In genomic region chr1:155272466-155273133, GRCh38 we compare ENCODE assay signal across 8 cellular contexts. TPM values are rescaled to one million over a fixed set of nuclear protein-coding genes. Genes with fewer than 3 reads are reported as not detected.
DNase-seq lines count a peak whose midpoint lies in the region; ATAC-seq lines count a peak whose summit lies in the region.

No MANE protein-coding gene starts in this region.

- H3K36me3 Mint-ChIP-seq in dendritic cell treated with granulocyte-macrophage colony-stimulating factor and Interleukin-4, amounts not matched to agents 40 ng/mL and 50 ng/mL, for 4 days (ENCODE audit: low read depth), result peaks cover 59% of the 10 kb centered on the region

- no peaks in the 10 kb centered on the region for H3K9me3 Mint-ChIP-seq in dendritic cell treated with granulocyte-macrophage colony-stimulating factor and Interleukin-4, amounts not matched to agents 40 ng/mL and 50 ng/mL, for 4 days

- H3K4me1 ChIP-seq in NT2/D1 (ENCODE audit: insufficient read depth, insufficient read length), result peaks cover 5% of the 10 kb centered on the region
- H3K4me1 ChIP-seq in mesodermal cell (ENCODE audit: control insufficient read depth, insufficient read depth, low read length, poor library complexity, severe bottlenecking), result peaks cover 10% of the 10 kb centered on the region
- peaks cover 0 to 3% of the 10 kb centered on the region in 2 donors for H3K4me1 ChIP-seq in aorta (ENCODE audit: control insufficient read depth in 1 of 2, insufficient read depth in 2 of 2, low read length in 2 of 2)

- 0 to 1% methylated on average over 10 to 11 of the region's 15 CpGs for WGBS in mesodermal cell (ENCODE audit: insufficient coverage in 2 of 2), 2 experiments
- 8 to 11% methylated on average over 15 of the region's 15 CpGs for WGBS in aorta, 2 donors

- H3K27ac Mint-ChIP-seq in dendritic cell treated with granulocyte-macrophage colony-stimulating factor and Interleukin-4, amounts not matched to agents 40 ng/mL and 50 ng/mL, for 4 days, result peak overlapping the region; percentile 88

- peak overlapping the region; percentile 87 for H3K9ac ChIP-seq in NT2/D1 (ENCODE audit: insufficient read length, low read depth)

- H3K27me3 ChIP-seq in NT2/D1 (ENCODE audit: insufficient read depth, insufficient read length), result peaks cover 7% of the 10 kb centered on the region
- no peaks in the 10 kb centered on the region for H3K27me3 ChIP-seq in aorta (ENCODE audit: control insufficient read depth in 1 of 2, insufficient read depth in 2 of 2, low read length in 1 of 2)

- intact Hi-C loops in dendritic cell treated with granulocyte-macrophage colony-stimulating factor and Interleukin-4, amounts not matched to agents 40 ng/mL and 50 ng/mL, for 4 days (cut with micrococcal nuclease), result loop anchor here (1.0 to 10.0 kb wide), 3 partner anchors 10 to 582 kb away; partner anchors contain the start of genes GON4L, SCAMP3 and SYT11
- intact Hi-C loops in aorta (cut with DNase I), result loop anchor here in 1 of 2 donors (5.0 kb wide), 1 partner anchor 35 kb away; the partner anchor contains the start of gene FDPS

- H3K36me3 ChIP-seq in NT2/D1 (ENCODE audit: insufficient read depth, insufficient read length, low read length) (peaks cover 47% of the 10 kb centered on the region), mesodermal cell (ENCODE audit: control insufficient read depth, insufficient read depth, low read length) (peaks cover 48% of the 10 kb centered on the region), aorta (ENCODE audit: control insufficient read depth in 1 of 2, insufficient read depth in 2 of 2, low read length in 1 of 2) (peaks cover 1 to 13% of the 10 kb centered on the region in 2 donors)

- H3K4me3 Mint-ChIP-seq in dendritic cell treated with granulocyte-macrophage colony-stimulating factor and Interleukin-4, amounts not matched to agents 40 ng/mL and 50 ng/mL, for 4 days, result peak overlapping the region; percentile 94

- ATAC-seq in aorta (ENCODE audit: low FRiP score), result no peak
- ATAC-seq in HG03457 (IDR thresholded peaks at IDR 0.05; ENCODE audit: unreplicated experiment), result no peak
- ATAC-seq in GM21515 (IDR thresholded peaks at IDR 0.05; ENCODE audit: unreplicated experiment), result no peak

- H3K9me3 ChIP-seq in NT2/D1 (ENCODE audit: insufficient read depth, low read length) (peaks cover 11% of the 10 kb centered on the region), mesodermal cell (ENCODE audit: control insufficient read depth, low read length) (no peaks in the 10 kb centered on the region), aorta (ENCODE audit: control insufficient read depth, low read length) (no peaks in the 10 kb centered on the region)

- peak overlapping the region; percentile 88 for H3K27ac ChIP-seq in mesodermal cell (ENCODE audit: low read depth, low read length, severe bottlenecking)
- peak overlapping the region; percentile 49 to 52 for H3K27ac ChIP-seq in aorta (ENCODE audit: low read depth in 1 of 2, low read length in 2 of 2)

- H3K4me1 Mint-ChIP-seq in dendritic cell treated with granulocyte-macrophage colony-stimulating factor and Interleukin-4, amounts not matched to agents 40 ng/mL and 50 ng/mL, for 4 days (ENCODE audit: low read depth), result peaks cover 45% of the 10 kb centered on the region

- H3K4me3 ChIP-seq in NT2/D1 (ENCODE audit: insufficient read length, low read depth) (peak overlapping the region; percentile 63), mesodermal cell (ENCODE audit: extremely low read depth, insufficient read depth, low read length, poor library complexity, severe bottlenecking) (peak overlapping the region; percentile 85), aorta (ENCODE audit: low read length in 2 of 2) (peak overlapping the region; percentile 65 to 74)

- DNase-seq in DMS53 (lab: John Stamatoyannopoulos, UW), result peak; percentile 73
- DNase-seq in DMS53 treated with DMSO at 0.1 percent for 48 hours (lab: John Stamatoyannopoulos, UW; ENCODE audit: unreplicated experiment), result no peak
- DNase-seq in NT2/D1 (ENCODE audit: low read depth, low spot score), result no peak
- DNase-seq in aorta, result no peak

- H3K27me3 Mint-ChIP-seq in dendritic cell treated with granulocyte-macrophage colony-stimulating factor and Interleukin-4, amounts not matched to agents 40 ng/mL and 50 ng/mL, for 4 days, result no peaks in the 10 kb centered on the region

RNA-seq across cellular contexts. Expression of gene CLK2, which starts 0.7 kb away (rescaled TPM):
- polyA plus RNA-seq in mesodermal cell (2013, experiment 1 of 2), result 59.9 TPM
- polyA plus RNA-seq in mesodermal cell (2013, experiment 2 of 2), result 59.1 TPM
- total RNA-seq in aorta, result 10 to 100 TPM; 39.6 to 63.0 TPM
- 10 to 100 TPM in 1 of 2 donors, 1 to 10 TPM in 1; 9.3 to 88.6 TPM for polyA plus RNA-seq in aorta

RNA-seq across cellular contexts. Expression of gene HCN3, which starts 4.7 kb away (rescaled TPM):
- polyA plus RNA-seq in mesodermal cell (2013, experiment 1 of 2), result 7.9 TPM
- 5.0 TPM for polyA plus RNA-seq in mesodermal cell (2013, experiment 2 of 2)
- total RNA-seq in aorta, result 1 to 10 TPM; 1.8 to 5.7 TPM
- 1 to 10 TPM in 1 of 2 donors, under 1 TPM in 1; 0.13 to 3.1 TPM for polyA plus RNA-seq in aorta

RNA-seq across cellular contexts. Expression of gene SCAMP3, which starts 10.4 kb away (rescaled TPM):
- polyA plus RNA-seq in mesodermal cell (2013, experiment 1 of 2), result 66.3 TPM
- polyA plus RNA-seq in mesodermal cell (2013, experiment 2 of 2), result 54.7 TPM
- 10 to 100 TPM; 36.9 to 39.7 TPM for total RNA-seq in aorta
- 10 to 100 TPM; 11.9 to 46.8 TPM for polyA plus RNA-seq in aorta

RNA-seq across cellular contexts. Expression of gene ENTREP3, which starts 17.3 kb away (rescaled TPM):
- 62.6 TPM for polyA plus RNA-seq in mesodermal cell (2013, experiment 1 of 2)
- 54.7 TPM for polyA plus RNA-seq in mesodermal cell (2013, experiment 2 of 2)
- 10 to 100 TPM; 22.8 to 28.7 TPM for total RNA-seq in aorta
- polyA plus RNA-seq in aorta, result 10 to 100 TPM in 1 of 2 donors, 1 to 10 TPM in 1; 6.0 to 25.4 TPM

RNA-seq across cellular contexts. Expression of gene PKLR, which starts 28.6 kb away (rescaled TPM):
- not detected for polyA plus RNA-seq in mesodermal cell (2013, experiment 1 of 2)
- not detected for polyA plus RNA-seq in mesodermal cell (2013, experiment 2 of 2)
- total RNA-seq in aorta, result not detected
- 1 to 10 TPM in 1 of 2 donors, not detected in 1; 1.0 TPM for polyA plus RNA-seq in aorta
